8 cellular contexts compared by ENCODE assay signal in the genomic region with DNA sequence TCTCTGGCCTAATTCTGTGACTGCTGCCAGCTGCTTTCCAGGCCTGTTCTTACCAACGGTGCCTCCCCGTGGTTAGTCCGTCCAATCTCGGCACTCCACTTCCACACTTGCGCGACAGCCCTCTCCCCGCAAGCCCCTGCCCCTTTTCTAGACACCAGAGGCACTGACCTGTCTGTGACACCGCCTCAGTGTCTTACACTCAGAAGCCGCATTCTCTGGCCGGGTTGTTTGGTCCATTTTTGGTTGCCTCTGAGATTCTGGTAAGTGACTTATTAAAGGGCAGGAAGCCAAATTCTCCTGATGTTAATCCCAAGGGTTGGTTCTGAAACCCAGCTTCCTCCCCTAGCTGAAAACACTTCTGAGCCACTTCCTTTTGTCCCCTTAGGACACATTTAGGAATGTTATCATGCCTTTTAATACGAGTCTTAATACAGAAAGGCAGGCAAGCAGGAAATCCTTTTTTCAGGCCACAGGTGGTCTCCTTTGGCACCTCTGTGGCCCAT. TPM values are rescaled to one million over a fixed set of nuclear protein-coding genes. Genes with fewer than 3 reads are reported as not detected.
DNase-seq lines count a peak whose midpoint lies in the region; ATAC-seq, FAIRE-seq and TF ChIP-seq lines count a peak whose summit lies in the region.

No MANE protein-coding gene starts in this region.

- in situ Hi-C loops in SK-MEL-5 (cut with HindIII; ENCODE audit: low pct_unique_long_range_greater_than_20kb, low sequenced_read_pairs): no loop called here

- no peak for FAIRE-seq in bronchial epithelial cell (lab: Jason Lieb, UNC)

- DNase-seq in DMS 273 (lab: John Stamatoyannopoulos, UW; ENCODE audit: unreplicated experiment) (peak; percentile 83), DMS 273 treated with DMSO at 0.1 percent for 48 hours (lab: John Stamatoyannopoulos, UW) (no peak), SK-MEL-5 (ENCODE audit: low read depth, low spot score) (peak; percentile 26), bronchial epithelial cell (ENCODE audit: low read depth) (no peak), KG1 (lab: John Stamatoyannopoulos, UW) (no peak)
- peak; percentile 45 for DNase-seq in stimulated activated CD4-positive, alpha-beta T cell treated with anti-CD3 and anti-CD28 coated beads, Interleukin-15, amount 100 ng/mL, for 24 hours

- H3K27me3 ChIP-seq in bronchial epithelial cell (ENCODE audit: control insufficient read depth, insufficient read depth, low read length) (no peaks in the 10 kb centered on the region), layer of hippocampus (ENCODE audit: control insufficient read depth, insufficient read depth, low read length) (no peaks in the 10 kb centered on the region)

- no peak for ATAC-seq in GM21717 (IDR thresholded peaks at IDR 0.05; ENCODE audit: unreplicated experiment)

- peak overlapping the region; percentile 61 for H3K4me3 ChIP-seq in bronchial epithelial cell (ENCODE audit: low read depth, low read length)

- H3K27ac ChIP-seq in layer of hippocampus (ENCODE audit: low read depth, low read length): peak overlapping the region; percentile 98

- no peak for TF ChIP-seq CTCF in bronchial epithelial cell (IDR thresholded peaks at IDR 0.05; ENCODE audit: insufficient read depth, low read length, severe bottlenecking)

- H3K36me3 ChIP-seq in bronchial epithelial cell (ENCODE audit: control insufficient read depth, insufficient read depth, low read length): no peaks in the 10 kb centered on the region

RNA-seq across cellular contexts. Expression of gene AKTIP, which starts 1.2 kb away (rescaled TPM):
- 11.9 and 12.0 TPM in 2 replicates for total RNA-seq in SK-MEL-5 (2014; rRNA removed; shearing (Covaris generic))
- polyA plus RNA-seq in SK-MEL-5 (2015; cell fraction: cytosol; rRNA removed): 8.9 and 9.4 TPM in 2 replicates
- 10.4 and 17.4 TPM in 2 replicates for polyA plus RNA-seq in SK-MEL-5 (2015; cell fraction: nucleus; rRNA removed)
- total RNA-seq in bronchial epithelial cell: 50.5 and 70.8 TPM in 2 replicates

Comparison
In these comparisons a context has a peak if more than half of its experiments do, and no peak if none do; other contexts are left out.
1. DNase-seq: peak in DMS 273 (single experiment), SK-MEL-5 (single experiment) and stimulated activated CD4-positive, alpha-beta T cell treated with anti-CD3 and anti-CD28 coated beads, Interleukin-15, amount 100 ng/mL, for 24 hours (single experiment); none in DMS 273 treated with DMSO at 0.1 percent for 48 hours (single experiment), bronchial epithelial cell (single experiment) and KG1 (single experiment).